In genomic region chr15:99708563-99708962, GRCh38 we compare ENCODE assay signal across 9 cellular contexts. TPM values are rescaled to one million over a fixed set of nuclear protein-coding genes. Genes with fewer than 3 reads are reported as not detected.
A peak's percentile ranks its signal among the peaks of the same experiment; 100 is the strongest.
DNase-seq lines count a peak whose midpoint lies in the region; TF ChIP-seq lines count a peak whose summit lies in the region.
"Had no signal": no experiment of that assay in that cellular context is flagged by ENCODE, and none has a peak within 500 bp of the region (broad histone marks: within the 10 kb centered on the region; RNA-seq: fewer than 3 reads in every experiment).

No MANE protein-coding gene starts in this region.

- H3K36me3 ChIP-seq in muscle layer of colon (ENCODE audit: insufficient read depth, low read length) (peaks cover 25% of the 10 kb centered on the region), endodermal cell (ENCODE audit: control insufficient read depth, insufficient read depth, low read length) (peaks cover 36% of the 10 kb centered on the region)

- no peaks in the 10 kb centered on the region for H3K9me3 Mint-ChIP-seq in endodermal cell

- H3K27ac Mint-ChIP-seq in endodermal cell = no peak overlapping the region

- H3K27ac ChIP-seq in muscle layer of colon (ENCODE audit: low read depth, low read length) = peak overlapping the region; percentile 0
- H3K27ac ChIP-seq in endodermal cell (ENCODE audit: low read depth, low read length) = no peak overlapping the region

- H3K27me3 ChIP-seq in muscle layer of colon (ENCODE audit: control insufficient read depth in 1 of 2, insufficient read depth in 2 of 2, low read length in 2 of 2) (no peaks in the 10 kb centered on the region), endodermal cell (ENCODE audit: control insufficient read depth, insufficient read depth, low read length, poor library complexity, severe bottlenecking) (no peaks in the 10 kb centered on the region)

- H3K4me3 Mint-ChIP-seq in endodermal cell = no peak overlapping the region

- H3K4me1 ChIP-seq in muscle layer of colon (ENCODE audit: insufficient read depth, low read length) (peaks cover 35% of the 10 kb centered on the region), endodermal cell (ENCODE audit: control insufficient read depth, insufficient read depth, low read length) (no peaks in the 10 kb centered on the region)

- H3K4me1 Mint-ChIP-seq in endodermal cell = peaks cover 16% of the 10 kb centered on the region

- DNase-seq in ACHN = peak; percentile 72
- DNase-seq in M059J (ENCODE audit: low read depth) = peak; percentile 78
- peak; percentile 84 for DNase-seq in epidermal melanocyte (ENCODE audit: insufficient read length, low spot score)
- DNase-seq in GM19240 (ENCODE audit: insufficient read length, low spot score) = no peak
- DNase-seq in DMS114 treated with DMSO at 0.1 percent for 48 hours (lab: John Stamatoyannopoulos, UW; ENCODE audit: unreplicated experiment) = no peak
- no peak for DNase-seq in endodermal cell
- no peak for DNase-seq in NCI-H187 treated with DMSO at 0.1 percent for 48 hours (lab: John Stamatoyannopoulos, UW)
- DNase-seq: NCI-H526 treated with DMSO at 0.1 percent for 48 hours had no signal

- no peak overlapping the region for H3K4me3 ChIP-seq in muscle layer of colon (ENCODE audit: low read depth in 1 of 2, low read length in 2 of 2)
- H3K4me3 ChIP-seq in endodermal cell (ENCODE audit: low read length) = no peak overlapping the region

- H3K9ac ChIP-seq in muscle layer of colon (ENCODE audit: low read length) (no peak overlapping the region), endodermal cell (ENCODE audit: extremely low read depth, low read length, poor library complexity, severe bottlenecking) (no peak overlapping the region)

- no peak for TF ChIP-seq CTCF in endodermal cell (conservative IDR thresholded peaks at IDR 0.05)

- in situ Hi-C loops in ACHN (cut with HindIII; ENCODE audit: low pct_ligation_motif_present, low pct_unique_long_range_greater_than_20kb, low sequenced_read_pairs) = no loop called here

- H3K36me3 Mint-ChIP-seq in endodermal cell (ENCODE audit: low read depth) = peaks cover 39% of the 10 kb centered on the region

- H3K27me3 Mint-ChIP-seq in endodermal cell (ENCODE audit: insufficient read depth) = no peaks in the 10 kb centered on the region

- H3K9me3 ChIP-seq in muscle layer of colon (ENCODE audit: low read length) (no peaks in the 10 kb centered on the region), endodermal cell (ENCODE audit: control insufficient read depth, low read length) (no peaks in the 10 kb centered on the region)

- WGBS in endodermal cell (ENCODE audit: insufficient coverage in 1 of 2, insufficient read length in 1 of 2), 2 experiments = 96 to 97% methylated on average over 6 to 7 of the region's 7 CpGs

RNA-seq across cellular contexts. Expression of gene LYSMD4, which starts 24.7 kb away (rescaled TPM):
- total RNA-seq in M059J (2014; rRNA removed; shearing (Covaris generic)) = 1.3 and 3.5 TPM in 2 replicates
- total RNA-seq in endodermal cell = 10 to 100 TPM in 1 of 2 donors, 1 to 10 TPM in 1; 8.9 to 12.6 TPM
- 11.5 TPM for polyA plus RNA-seq in endodermal cell (2013, experiment 1 of 2)
- 11.0 TPM for polyA plus RNA-seq in endodermal cell (2013, experiment 2 of 2)

Comparison
In these comparisons a context has a peak if more than half of its experiments do, and no peak if none do; other contexts are left out.
1. DNase-seq: peak in ACHN (single experiment), M059J (single experiment) and epidermal melanocyte (single experiment); none in GM19240 (single experiment), DMS114 treated with DMSO at 0.1 percent for 48 hours (single experiment), endodermal cell (single experiment) and NCI-H187 treated with DMSO at 0.1 percent for 48 hours (single experiment).